Comparison of ENCODE assay signal across 8 cellular contexts in the genomic region with DNA sequence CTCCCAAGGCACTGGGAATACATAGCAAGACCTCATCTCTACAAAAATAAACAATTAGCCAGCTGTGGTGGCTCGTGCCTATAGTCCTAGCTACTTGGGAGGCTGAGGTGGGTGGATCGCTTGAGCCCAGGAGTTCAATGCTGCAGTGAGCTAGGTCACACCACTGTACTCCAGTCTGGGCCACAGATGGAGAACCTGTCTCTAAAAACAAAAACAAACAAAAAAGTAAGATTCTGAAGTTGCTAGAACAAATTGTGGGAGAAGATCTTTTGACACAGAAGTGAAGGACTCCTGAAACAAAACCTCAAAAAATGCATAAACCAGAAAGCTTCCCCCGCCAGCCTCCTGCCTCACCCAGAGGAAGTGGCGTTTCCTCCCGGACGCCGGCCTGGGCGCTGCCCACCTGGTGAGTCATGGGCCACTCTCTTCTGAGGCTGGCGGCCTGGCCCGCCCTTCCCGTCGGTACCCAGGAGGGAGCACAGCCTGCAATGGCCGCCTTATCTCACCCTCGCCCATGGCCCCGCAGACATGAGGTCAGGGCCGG. TPM values are rescaled to one million over a fixed set of nuclear protein-coding genes. Genes with fewer than 3 reads are reported as not detected.
DNase-seq lines count a peak whose midpoint lies in the region; ATAC-seq, FAIRE-seq and TF ChIP-seq lines count a peak whose summit lies in the region.

No MANE protein-coding gene starts in this region.

- no peaks in the 10 kb centered on the region for H3K9me2 ChIP-seq in PC-3 (replicated peaks; ENCODE audit: low read length)

- peak overlapping the region; percentile 58 for H2AFZ ChIP-seq in PC-3 (ENCODE audit: low read length)

- TF ChIP-seq POLR2A in GM12891 (IDR thresholded peaks at IDR 0.05; ENCODE audit: low read depth, low read length), result no peak

- H3K79me2 ChIP-seq in PC-3 (ENCODE audit: low read length), result no peaks in the 10 kb centered on the region

- intact Hi-C loops in PC-3 (cut with micrococcal nuclease), result no loop called here
- intact Hi-C loops in posterior vena cava (cut with DNase I), result no loop called here

- POLR2A ChIA-PET in PC-3 (lab: Charles Lee; ENCODE audit: unreplicated experiment), result interaction anchor here (0.6 kb wide), 1 partner anchor 140 kb away, joined by 12 read pairs; no protein-coding TSS in a partner anchor

- DNase-seq in GM12891 (ENCODE audit: insufficient read length, low spot score) (no peak), PC-3 (peak; percentile 72), dermis blood vessel endothelial cell (peak; percentile 82), posterior vena cava (ENCODE audit: low spot score) (peak; percentile 90), NCI-H1694 (lab: John Stamatoyannopoulos, UW) (no peak)

- H4K20me1 ChIP-seq in PC-3 (ENCODE audit: low read length), result no peaks in the 10 kb centered on the region

- H3F3A ChIP-seq in PC-3 (ENCODE audit: low read length, unreplicated experiment), result no peaks in the 10 kb centered on the region

- H3K4me2 ChIP-seq in PC-3 (ENCODE audit: low read length), result peak overlapping the region; percentile 70

- no peak overlapping the region for H3K4me3 ChIP-seq in PC-3 (ENCODE audit: low read length)

- H3K27me3 ChIP-seq in PC-3 (ENCODE audit: low read length), result no peaks in the 10 kb centered on the region

- no peaks in the 10 kb centered on the region for H3K36me3 ChIP-seq in PC-3 (ENCODE audit: low read depth, low read length)

- H3K9ac ChIP-seq in PC-3 (ENCODE audit: low read length), result peak overlapping the region; percentile 49

- no peak for TF ChIP-seq CTCF in PC-3 (conservative IDR thresholded peaks at IDR 0.05; ENCODE audit: low read depth, low read length)

- H3K9me3 ChIP-seq in PC-3 (ENCODE audit: low read length), result no peaks in the 10 kb centered on the region

- peak overlapping the region; percentile 35; the same call in 1 of the 2 replicates for H3K27ac ChIP-seq in PC-3 (ENCODE audit: low read length)

- peaks cover 11% of the 10 kb centered on the region for H3K4me1 ChIP-seq in PC-3 (ENCODE audit: insufficient read depth, low read length)

- CTCF ChIA-PET in PC-3 (lab: Charles Lee), result interaction anchor here (0.6 to 1.2 kb wide), 2 partner anchors 24 to 148 kb away, joined by 4 read pairs; no protein-coding TSS in a partner anchor

- ATAC-seq in PC-3 (peak; percentile 100), HG03175 (IDR thresholded peaks at IDR 0.05; ENCODE audit: unreplicated experiment) (no peak), HG03095 (IDR thresholded peaks at IDR 0.05; ENCODE audit: unreplicated experiment) (no peak), HG03280 (IDR thresholded peaks at IDR 0.05; ENCODE audit: unreplicated experiment) (no peak)

- BruUV-seq in PC-3 (replicated peaks; lab: Mats Ljungman, UMichigan), result no TSS peak

- peak; percentile 52 for FAIRE-seq in GM12891 (lab: Jason Lieb, UNC)

TF ChIP-seq in GM12891, 5 proteins besides CTCF, POLR2A, EP300 and RAD21:
- TF ChIP-seq SPI1 (IDR thresholded peaks at IDR 0.05; ENCODE audit: low read depth, low read length), result 0 out of 2 replicates have a peak, but pooled peaks have one; percentile 4
- TF ChIP-seq POU2F2 (IDR thresholded peaks at IDR 0.05; ENCODE audit: low read depth, low read length), result no peak
- no peak for TF ChIP-seq TAF1 (IDR thresholded peaks at IDR 0.05; ENCODE audit: low read depth, low read length)
- no peak for TF ChIP-seq PAX5 (IDR thresholded peaks at IDR 0.05; ENCODE audit: insufficient read depth, low read length, severe bottlenecking)
- TF ChIP-seq POLR2AphosphoS5 (IDR thresholded peaks at IDR 0.05; ENCODE audit: low read depth, low read length), result no peak
TF ChIP-seq in GM12891: peak in this region for 1.

RNA-seq across cellular contexts. Expression of a gene that starts 25.4 kb away (rescaled TPM):
- not detected for polyA plus RNA-seq in GM12891 (2012; ENCODE audit: low read depth, missing spikeins)
- total RNA-seq in PC-3 (2014; rRNA removed), result 0.07 TPM in 1 of 2 replicates, not detected in the other
- total RNA-seq in dermis blood vessel endothelial cell, result 4.4 and 5.4 TPM in 2 replicates
- total RNA-seq in posterior vena cava, result 100 to 1,000 TPM; 354 to 999 TPM

Comparison
In these comparisons a context has a peak if more than half of its experiments do, and no peak if none do; other contexts are left out.
1. DNase-seq: peak in PC-3 (single experiment), dermis blood vessel endothelial cell (single experiment) and posterior vena cava (single experiment); none in GM12891 (single experiment) and NCI-H1694 (single experiment).
2. RNA of a gene that starts 25.4 kb away (total RNA-seq): 354 to 999 TPM in posterior vena cava; 4.4 to 5.4 TPM in dermis blood vessel endothelial cell and 0.07 TPM in PC-3; every median in the first group is over 10 times any median in the second.